In the genomic region with DNA sequence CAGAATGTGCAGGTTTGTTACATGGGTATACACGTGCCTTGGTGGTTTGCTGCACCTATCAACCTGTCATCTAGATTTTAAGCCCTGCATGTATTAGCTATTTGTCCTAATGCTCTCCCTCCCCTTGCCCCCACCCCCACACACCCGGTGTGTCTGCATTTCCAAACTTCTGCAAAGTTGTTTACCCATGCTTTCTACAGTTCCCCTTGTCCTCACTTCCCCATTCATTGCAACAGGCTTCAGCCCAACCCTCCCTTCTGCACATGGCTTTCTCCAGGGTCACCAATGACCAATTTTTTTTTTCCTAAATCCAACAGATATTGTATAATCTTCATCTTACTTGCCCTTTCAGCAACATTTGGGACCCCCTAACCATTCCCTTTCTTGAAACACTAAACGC, we compare ENCODE assay signal across 17 cellular contexts. TPM values are rescaled to one million over a fixed set of nuclear protein-coding genes. Genes with fewer than 3 reads are reported as not detected.
DNase-seq lines count a peak whose midpoint lies in the region; ATAC-seq, FAIRE-seq and TF ChIP-seq lines count a peak whose summit lies in the region.
"Had no signal": no experiment of that assay in that cellular context is flagged by ENCODE, and none has a peak within 500 bp of the region (broad histone marks: within the 10 kb centered on the region; RNA-seq: fewer than 3 reads in every experiment).

No MANE protein-coding gene starts in this region.

- H3K27ac ChIP-seq in GM12878 (ENCODE audit: control insufficient read depth, insufficient read depth) (no peak overlapping the region), GM23248 (no peak overlapping the region)
- H3K27ac ChIP-seq: SJSA1, VCaP had no signal

- peaks cover 3% of the 10 kb centered on the region; the same call in 1 of the 3 replicates for H3K9me3 ChIP-seq in GM12878 (replicated peaks; ENCODE audit: control insufficient read depth, insufficient read depth, low read length)
- peaks cover 7% of the 10 kb centered on the region for H3K9me3 ChIP-seq in mucosa of descending colon
- H3K9me3 ChIP-seq in GM23248 (ENCODE audit: low read depth), result no peaks in the 10 kb centered on the region
- H3K9me3 ChIP-seq: SJSA1 had no signal

- no TSS peak for BruUV-seq in GM12878 (replicated peaks; lab: Mats Ljungman, UMichigan)

- H3K79me2 ChIP-seq in GM12878 (ENCODE audit: control insufficient read depth, insufficient read depth, low read length), result no peaks in the 10 kb centered on the region
- no peaks in the 10 kb centered on the region for H3K79me2 ChIP-seq in GM23248 (ENCODE audit: insufficient read depth)

- ATAC-seq in GM12878 (no peak), mucosa of descending colon (peak; percentile 59), HG03280 (IDR thresholded peaks at IDR 0.05; ENCODE audit: unreplicated experiment) (no peak)

- POLR2A ChIA-PET in GM12878 (lab: Charles Lee), result interaction anchor here (1.0 kb wide), 1 partner anchor 18 kb away, joined by 3 read pairs; no protein-coding TSS in a partner anchor

- RAD21 ChIA-PET in GM12878 (lab: Charles Lee; ENCODE audit: unreplicated experiment), result interaction anchor here (0.9 kb wide), 1 partner anchor 34 kb away, joined by 4 read pairs; no protein-coding TSS in a partner anchor

- H3K36me3 Mint-ChIP-seq in CD14-positive monocyte, result peaks cover 33 to 41% of the 10 kb centered on the region in 2 donors

- no peak for FAIRE-seq in GM12878 (lab: Jason Lieb, UNC)
- FAIRE-seq: endometrium had no signal

- H3K9me2 ChIP-seq in GM23248 (ENCODE audit: insufficient read depth), result no peaks in the 10 kb centered on the region

- intact Hi-C loops in CD14-positive monocyte (cut with micrococcal nuclease), result no loop called here
- intact Hi-C loops in GM12878 (cut with micrococcal nuclease; ENCODE audit: unreplicated experiment), result no loop called here
- intact Hi-C loops in mucosa of descending colon (cut with DNase I, micrococcal nuclease), result no loop called here

- 76% methylated on average over 2 of the region's 3 CpGs for WGBS in GM12878 (ENCODE audit: insufficient coverage, insufficient replicate concordance, low lambda C conversion rate, missing lambda C conversion rate)
- 78 to 83% methylated on average over 3 of the region's 3 CpGs for WGBS in GM23248 (ENCODE audit: low coverage in 1 of 2, low lambda C conversion rate in 2 of 2, missing lambda C conversion rate in 2 of 2), 2 experiments

- CTCF ChIA-PET in GM12878 (lab: Yijun Ruan, JAX), result no interaction called here

- H3K4me1 ChIP-seq in GM12878 (ENCODE audit: control insufficient read depth, insufficient read depth, low read length) (peaks cover 16% of the 10 kb centered on the region), mucosa of descending colon (ENCODE audit: low read depth) (no peaks in the 10 kb centered on the region), GM23248 (ENCODE audit: insufficient read depth) (peaks cover 13% of the 10 kb centered on the region)

- TF ChIP-seq EP300 in GM12878 (IDR thresholded peaks at IDR 0.05; ENCODE audit: borderline replicate concordance in 1 of 2, control insufficient read depth in 1 of 2, low read depth in 2 of 2, low read length in 2 of 2), result no peak

- H3K27me3 ChIP-seq in GM12878 (replicated peaks in 1 of 2; ENCODE audit: control insufficient read depth in 2 of 2, insufficient read depth in 2 of 2, low read length in 1 of 2) (no peaks in the 10 kb centered on the region), GM23248 (replicated peaks; ENCODE audit: insufficient read depth) (no peaks in the 10 kb centered on the region)
- H3K27me3 ChIP-seq: SJSA1 had no signal

- H3K9ac ChIP-seq in GM12878 (ENCODE audit: control insufficient read depth, insufficient read depth, low read length), result no peak overlapping the region
- H3K9ac ChIP-seq in GM23248, result no peak overlapping the region

- H3K4me3 Mint-ChIP-seq in CD14-positive monocyte, result peak overlapping the region in 1 of 2 donors; percentile 69
- H3K4me3 Mint-ChIP-seq: activated naive CD4-positive, alpha-beta T cell treated with anti-CD3 and anti-CD28 coated beads, Interleukin-2, amount 50 U/mL, for 24 hours; HFFc6 had no signal

- H3K4me2 ChIP-seq in GM12878 (ENCODE audit: control insufficient read depth, insufficient read depth) (no peak overlapping the region), GM23248 (ENCODE audit: unreplicated experiment) (no peak overlapping the region)

- TF ChIP-seq RAD21 in GM12878 (IDR thresholded peaks at IDR 0.05; ENCODE audit: insufficient read depth, low read depth, low read length), result no peak

- H3K36me3 ChIP-seq in GM12878 (ENCODE audit: control insufficient read depth in 2 of 2, insufficient read depth in 2 of 2, low read length in 1 of 2) (peaks cover 0 to 2% of the 10 kb centered on the region in 2 experiments; a peak in 2 of 4 replicates), mucosa of descending colon (ENCODE audit: low read depth) (no peaks in the 10 kb centered on the region), GM23248 (ENCODE audit: low read depth) (peaks cover 10% of the 10 kb centered on the region)

- H2AFZ ChIP-seq in GM12878 (ENCODE audit: control insufficient read depth, low read depth, low read length) (no peak overlapping the region), GM23248 (no peak overlapping the region)

- TF ChIP-seq POLR2A in GM12878 (IDR thresholded peaks at IDR 0.05; ENCODE audit: low read depth, low read length), result no peak

- SMC1A ChIA-PET in GM12878 (lab: Charles Lee; ENCODE audit: uncharacterized antibody, unreplicated experiment), result no interaction called here

- H3K27ac Mint-ChIP-seq in CD14-positive monocyte, result peak overlapping the region; percentile 88 to 97 (median 95)
- H3K27ac Mint-ChIP-seq: activated naive CD4-positive, alpha-beta T cell treated with anti-CD3 and anti-CD28 coated beads, Interleukin-2, amount 50 U/mL, for 24 hours; HFFc6 had no signal

- peaks cover 51% of the 10 kb centered on the region for H3K4me1 Mint-ChIP-seq in CD14-positive monocyte

- TF ChIP-seq CTCF in CD14-positive monocyte (IDR thresholded peaks at IDR 0.05), result no peak
- TF ChIP-seq CTCF in GM12878 (IDR thresholded peaks at IDR 0.05 in 2 of 3, conservative IDR thresholded peaks at IDR 0.05 in 1 of 3; ENCODE audit: control insufficient read depth in 2 of 3, extremely low read depth in 1 of 3, insufficient read depth in 1 of 3, low read depth in 3 of 3, low read length in 3 of 3), result no peak
- no peak for TF ChIP-seq CTCF in mucosa of descending colon (IDR thresholded peaks at IDR 0.05)

- in situ Hi-C loops in GM12878 (cut with MboI) (no loop called here), GM23248 (cut with MboI) (no loop called here)

- H3K9me3 Mint-ChIP-seq in CD14-positive monocyte, result peaks cover 9 to 15% (median 10%) of the 10 kb centered on the region in 7 donors
- H3K9me3 Mint-ChIP-seq: activated naive CD4-positive, alpha-beta T cell treated with anti-CD3 and anti-CD28 coated beads, Interleukin-2, amount 50 U/mL, for 24 hours had no signal

- H3K4me3 ChIP-seq in GM12878 (no peak overlapping the region), mucosa of descending colon (no peak overlapping the region), GM23248 (no peak overlapping the region)
- H3K4me3 ChIP-seq: SJSA1 had no signal

- H3F3A ChIP-seq in GM23248 (ENCODE audit: insufficient read depth), result peaks cover 11% of the 10 kb centered on the region; the same call in 1 of the 2 replicates

- H4K20me1 ChIP-seq in GM12878 (ENCODE audit: control insufficient read depth, insufficient read depth) (no peaks in the 10 kb centered on the region), GM23248 (ENCODE audit: insufficient read depth) (no peaks in the 10 kb centered on the region)

- no peaks in the 10 kb centered on the region for H3K27me3 Mint-ChIP-seq in CD14-positive monocyte (ENCODE audit: low read depth in 3 of 3)
- H3K27me3 Mint-ChIP-seq: activated naive CD4-positive, alpha-beta T cell treated with anti-CD3 and anti-CD28 coated beads, Interleukin-2, amount 50 U/mL, for 24 hours had no signal

- peak; percentile 78 for DNase-seq in CD14-positive monocyte (ENCODE audit: low spot score)
- DNase-seq in MV-4-11 (lab: John Stamatoyannopoulos, UW), result peak; percentile 80
- DNase-seq in GM12878 (ENCODE audit: low read depth, low spot score), result no peak
- DNase-seq in mucosa of descending colon, result peak in 2 of 3 donors; percentile 30 to 31
- DNase-seq in DMS 273 (lab: John Stamatoyannopoulos, UW; ENCODE audit: unreplicated experiment), result no peak
- no peak for DNase-seq in DMS53 (lab: John Stamatoyannopoulos, UW)
- no peak for DNase-seq in GM23248
- DNase-seq: DMS79, foreskin melanocyte, HFFc6, NCI-H2081 treated with DMSO at 0.1 percent for 48 hours, posterior cingulate gyrus had no signal

TF ChIP-seq in GM12878, 131 proteins besides CTCF, POLR2A, EP300 and RAD21 (continues in another document):
- TF ChIP-seq YY1 (IDR thresholded peaks at IDR 0.05; ENCODE audit: low read depth, low read length) (no peak), SPI1 (IDR thresholded peaks at IDR 0.05; ENCODE audit: borderline replicate concordance, insufficient read depth, low read depth, low read length) (peak; percentile 54; the same call in 1 of the 2 replicates)

RNA-seq across cellular contexts. Expression of a gene that starts 32.0 kb away (rescaled TPM):
- polyA plus RNA-seq in CD14-positive monocyte, result 10 to 100 TPM; 23.4 to 28.4 TPM
- total RNA-seq in GM12878 (2013; cell fraction: nucleolus; rRNA removed), result 87.1 and 92.4 TPM in 2 replicates
- 79.0 and 83.2 TPM in 2 replicates for total RNA-seq in GM12878 (2014; rRNA removed)
- total RNA-seq in GM12878 (2014; rRNA removed; fragmentation: Illumina TruSeq; extraction: Trizol), result 79.3 and 84.3 TPM in 2 replicates
- total RNA-seq in GM12878 (2021), result 117 and 125 TPM in 2 replicates
- 26.3 TPM for polyA plus RNA-seq in GM12878 (2011; ENCODE audit: low read depth)
- polyA plus RNA-seq in GM12878 (2011; rRNA removed), result 46.4 and 49.5 TPM in 2 replicates
- 33.5 and 36.6 TPM in 2 replicates for polyA plus RNA-seq in GM12878 (2011; cell fraction: cytosol; rRNA removed)
- 39.1 and 47.0 TPM in 2 replicates for polyA plus RNA-seq in GM12878 (2011; cell fraction: nucleus; rRNA removed)
- polyA plus RNA-seq in GM12878 (2012), result 39.6 and 44.2 TPM in 2 replicates
- 82.5 and 91.0 TPM in 2 replicates for polyA plus RNA-seq in GM12878 (2014; fragmentation: Illumina TruSeq; extraction: Trizol)
- 10 to 100 TPM; 36.8 to 43.4 TPM for polyA plus RNA-seq in GM12878 (2014; fragmentation: Nextera tagmentation; extraction: Ambion mirVana)
- polyA plus RNA-seq in GM12878 (2014; rRNA removed), result 66.9 and 71.3 TPM in 2 replicates
- 10 to 100 TPM; 78.7 to 89.4 TPM for polyA plus RNA-seq in GM12878 (2016; fragmentation: Nextera tagmentation; extraction: Ambion mirVana)
- polyA minus RNA-seq in GM12878 (2011; rRNA and poly(A)+ RNA removed), result 80.2 and 102 TPM in 2 replicates
- 19.0 and 23.5 TPM in 2 replicates for polyA minus RNA-seq in GM12878 (2011; cell fraction: cytosol; rRNA and poly(A)+ RNA removed)
- 29.1 and 45.1 TPM in 2 replicates for polyA minus RNA-seq in GM12878 (2011; cell fraction: nucleus; rRNA and poly(A)+ RNA removed)
- total RNA-seq in mucosa of descending colon, result 10 to 100 TPM; 42.5 to 80.7 (median 65.7) TPM
- total RNA-seq in GM23248 (2014; rRNA removed; shearing (Covaris generic)), result 30.8 and 91.7 TPM in 2 replicates
- polyA plus RNA-seq in GM23248 (2016; fragmentation: Nextera tagmentation; extraction: Ambion mirVana), result 21.1 and 22.3 TPM in 2 replicates

Comparison
In these comparisons a context has a peak if more than half of its experiments do, and no peak if none do; other contexts are left out.
1. DNase-seq: peak in CD14-positive monocyte (single experiment), MV-4-11 (single experiment) and mucosa of descending colon (2 of 3); none in GM12878 (single experiment), DMS 273 (single experiment), DMS53 (single experiment) and GM23248 (single experiment).